10 cellular contexts compared by ENCODE assay signal in the genomic region with DNA sequence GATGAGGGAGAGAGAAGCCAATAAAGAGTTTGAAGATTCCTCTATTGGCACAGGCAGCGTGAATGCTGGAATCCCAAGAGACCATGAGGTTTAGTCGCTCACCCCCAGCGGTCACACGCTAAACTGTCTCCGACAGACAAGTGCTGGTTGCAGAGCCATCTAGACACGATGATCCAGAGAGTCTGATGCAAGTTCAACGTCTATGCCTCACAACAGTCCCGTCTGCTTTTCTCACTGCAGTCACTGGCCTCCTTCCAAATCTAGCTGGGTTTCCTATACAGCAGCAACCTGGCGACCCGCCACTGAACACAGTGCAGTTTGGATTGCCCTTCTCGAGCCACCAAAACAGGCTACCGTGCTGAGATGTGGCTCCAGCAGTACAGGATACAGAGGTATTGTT.
DNase-seq lines count a peak whose midpoint lies in the region; ATAC-seq, FAIRE-seq and TF ChIP-seq lines count a peak whose summit lies in the region.
"Had no signal": no experiment of that assay in that cellular context is flagged by ENCODE, and none has a peak within 500 bp of the region (broad histone marks: within the 10 kb centered on the region; RNA-seq: fewer than 3 reads in every experiment).

No MANE protein-coding gene starts in this region.

- in situ Hi-C loops in brain microvascular endothelial cell (cut with HindIII; ENCODE audit: low pct_ligation_motif_present, low sequenced_read_pairs) = no loop called here

- ATAC-seq in GM19351 (IDR thresholded peaks at IDR 0.05; ENCODE audit: unreplicated experiment) (peak; percentile 70), HG03469 (IDR thresholded peaks at IDR 0.05; ENCODE audit: unreplicated experiment) (peak; percentile 49), GM19324 (IDR thresholded peaks at IDR 0.05; ENCODE audit: low FRiP score, unreplicated experiment) (no peak)
- ATAC-seq: T-cell had no signal

- H3K4me3 ChIP-seq in AG10803 (ENCODE audit: low read length) (no peak overlapping the region), brain microvascular endothelial cell (ENCODE audit: low read depth, low read length) (no peak overlapping the region)

- no peaks in the 10 kb centered on the region for H3K27me3 ChIP-seq in brain microvascular endothelial cell (replicated peaks)

- no peak for FAIRE-seq in frontal cortex (lab: Jason Lieb, UNC)

- TF ChIP-seq CTCF in AG10803 (conservative IDR thresholded peaks at IDR 0.05; ENCODE audit: low read length) = no peak
- TF ChIP-seq CTCF in brain microvascular endothelial cell (IDR thresholded peaks at IDR 0.05; ENCODE audit: low read depth, low read length, missing control alignments) = peak; percentile 20

- H3K27ac ChIP-seq in brain microvascular endothelial cell = no peak overlapping the region

- peaks cover 7% of the 10 kb centered on the region for H3K36me3 ChIP-seq in brain microvascular endothelial cell (replicated peaks)

- DNase-seq in AG10803 (ENCODE audit: low read depth) (peak; percentile 19), brain microvascular endothelial cell (peak; percentile 83), frontal cortex (ENCODE audit: low spot score in 2 of 2) (no peak), T-helper 1 cell (no peak), NCI-H1930 (lab: John Stamatoyannopoulos, UW) (no peak)
- DNase-seq: central memory CD4-positive, alpha-beta T cell; T-cell had no signal

Comparison
In these comparisons a context has a peak if more than half of its experiments do, and no peak if none do; other contexts are left out.
1. DNase-seq: peak in AG10803 (single experiment) and brain microvascular endothelial cell (single experiment); none in frontal cortex (0 of 2), T-helper 1 cell (0 of 5) and NCI-H1930 (0 of 2).